In genomic region chr12:32273063-32273521, GRCh38 we compare ENCODE assay signal across 8 cellular contexts.
DNase-seq lines count a peak whose midpoint lies in the region; ATAC-seq lines count a peak whose summit lies in the region.

No MANE protein-coding gene starts in this region.

- H3K4me3 Mint-ChIP-seq in CD4-positive, alpha-beta memory T cell, result peak overlapping the region in 4 of 8 donors; percentile 13 to 53 (median 26)
- no peak overlapping the region for H3K4me3 Mint-ChIP-seq in central memory CD8-positive, alpha-beta T cell

- H3K4me1 Mint-ChIP-seq in CD4-positive, alpha-beta memory T cell, result peaks cover 6 to 15% (median 12%) of the 10 kb centered on the region in 4 donors
- H3K4me1 Mint-ChIP-seq in central memory CD8-positive, alpha-beta T cell, result peaks cover 16% of the 10 kb centered on the region

- peak overlapping the region in 5 of 7 donors; percentile 47 to 88 (median 67) for H3K27ac Mint-ChIP-seq in CD4-positive, alpha-beta memory T cell
- H3K27ac Mint-ChIP-seq in central memory CD8-positive, alpha-beta T cell (ENCODE audit: low read depth), result peak overlapping the region; percentile 63

- ATAC-seq in GM19397 (IDR thresholded peaks at IDR 0.05; ENCODE audit: unreplicated experiment), result peak; percentile 12
- peak; percentile 55 for ATAC-seq in HG03342 (IDR thresholded peaks at IDR 0.05; ENCODE audit: unreplicated experiment)
- no peak for ATAC-seq in central memory CD8-positive, alpha-beta T cell (replicated peaks; ENCODE audit: extremely low read depth, poor library complexity, severe bottlenecking)

- peaks cover 0 to 1% (median 0%) of the 10 kb centered on the region in 8 donors for H3K9me3 Mint-ChIP-seq in CD4-positive, alpha-beta memory T cell
- H3K9me3 Mint-ChIP-seq in central memory CD8-positive, alpha-beta T cell, result no peaks in the 10 kb centered on the region

- no peak for DNase-seq in CD4-positive, alpha-beta memory T cell
- DNase-seq in central memory CD8-positive, alpha-beta T cell (ENCODE audit: low spot score in 2 of 2), result no peak
- no peak for DNase-seq in posterior vena cava (ENCODE audit: low spot score)
- no peak for DNase-seq in NCI-H1694 (lab: John Stamatoyannopoulos, UW)
- no peak for DNase-seq in SJCRH30
- no peak for DNase-seq in NCI-H446 (lab: John Stamatoyannopoulos, UW)

- H3K27ac ChIP-seq in CD4-positive, alpha-beta memory T cell (ENCODE audit: low read depth, low read length), result no peak overlapping the region
- no peak overlapping the region for H3K27ac ChIP-seq in SJCRH30

- no peaks in the 10 kb centered on the region for H3K27me3 Mint-ChIP-seq in CD4-positive, alpha-beta memory T cell
- no peaks in the 10 kb centered on the region for H3K27me3 Mint-ChIP-seq in central memory CD8-positive, alpha-beta T cell

- POLR2A ChIA-PET in CD4-positive, alpha-beta memory T cell (lab: Charles Lee; ENCODE audit: partially characterized antibody), result no interaction called here

- peaks cover 0 to 5% of the 10 kb centered on the region in 2 donors for H3K36me3 Mint-ChIP-seq in CD4-positive, alpha-beta memory T cell
- no peaks in the 10 kb centered on the region for H3K36me3 Mint-ChIP-seq in central memory CD8-positive, alpha-beta T cell (ENCODE audit: insufficient read depth)

- intact Hi-C loops in CD4-positive, alpha-beta memory T cell (cut with micrococcal nuclease), result no loop called here
- intact Hi-C loops in posterior vena cava (cut with DNase I), result no loop called here

- no peak overlapping the region for H3K4me3 ChIP-seq in CD4-positive, alpha-beta memory T cell (ENCODE audit: low read length in 2 of 2)
- H3K4me3 ChIP-seq in SJCRH30, result no peak overlapping the region

- CTCF ChIA-PET in CD4-positive, alpha-beta memory T cell (lab: Charles Lee; ENCODE audit: partially characterized antibody), result no interaction called here

- no peaks in the 10 kb centered on the region for H3K9me3 ChIP-seq in CD4-positive, alpha-beta memory T cell (ENCODE audit: control insufficient read depth in 1 of 2, low read length in 2 of 2)
- 0 out of 2 replicates have a peak, but pooled peaks cover 4% of the 10 kb centered on the region for H3K9me3 ChIP-seq in SJCRH30 (replicated peaks)

- H3K4me1 ChIP-seq in CD4-positive, alpha-beta memory T cell (ENCODE audit: insufficient read depth, low read length), result no peaks in the 10 kb centered on the region
- H3K4me1 ChIP-seq in SJCRH30, result peaks cover 8% of the 10 kb centered on the region

- H3K36me3 ChIP-seq in CD4-positive, alpha-beta memory T cell (ENCODE audit: insufficient read depth, low read length), result no peaks in the 10 kb centered on the region
- no peaks in the 10 kb centered on the region for H3K36me3 ChIP-seq in SJCRH30

- H3K27me3 ChIP-seq in CD4-positive, alpha-beta memory T cell (ENCODE audit: insufficient read depth, low read length), result no peaks in the 10 kb centered on the region
- no peaks in the 10 kb centered on the region for H3K27me3 ChIP-seq in SJCRH30
